In the genomic region with DNA sequence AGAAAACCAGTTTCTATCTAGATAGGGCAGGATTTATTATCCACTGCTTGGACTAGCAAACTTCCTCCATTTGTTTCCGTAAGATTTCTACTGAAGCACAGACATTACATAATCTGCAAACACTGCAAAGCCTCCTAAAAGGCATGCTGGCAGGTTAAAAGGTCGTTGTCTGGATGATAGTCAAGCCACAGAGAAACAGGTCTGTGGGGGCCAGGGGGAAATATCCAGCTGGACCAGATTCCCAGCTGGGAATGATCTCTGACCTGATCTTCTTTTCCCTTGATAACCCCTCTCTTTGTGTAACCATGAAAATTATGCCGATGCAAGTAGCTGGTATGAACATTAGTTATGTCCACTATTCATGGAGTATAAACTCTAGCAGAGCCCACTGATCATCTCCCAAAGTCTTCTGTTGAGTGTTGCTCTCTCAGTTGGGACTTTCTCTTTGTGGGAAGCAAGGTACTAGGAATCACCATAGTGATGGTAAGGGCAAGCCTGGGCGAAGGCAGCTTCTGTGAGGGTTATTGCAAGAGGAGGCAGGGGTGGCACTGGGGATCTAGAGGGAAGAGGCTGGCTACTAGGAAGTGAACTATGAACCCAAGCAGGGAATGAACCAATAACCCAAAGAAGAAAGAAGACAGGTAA, we compare ENCODE assay signal across 10 cellular contexts.
DNase-seq lines count a peak whose midpoint lies in the region; ATAC-seq, FAIRE-seq and TF ChIP-seq lines count a peak whose summit lies in the region.
"Had no signal": no experiment of that assay in that cellular context is flagged by ENCODE, and none has a peak within 500 bp of the region (broad histone marks: within the 10 kb centered on the region; RNA-seq: fewer than 3 reads in every experiment).

No MANE protein-coding gene starts in this region.

- H3K27ac Mint-ChIP-seq in mesothelial cell of epicardium, result peak overlapping the region; percentile 85

- peaks cover 4% of the 10 kb centered on the region for H3K9me3 Mint-ChIP-seq in mesothelial cell of epicardium

- H3K27me3 ChIP-seq in RWPE2 (ENCODE audit: insufficient read depth, poor library complexity, severe bottlenecking) (no peaks in the 10 kb centered on the region), ectodermal cell (ENCODE audit: control insufficient read depth, insufficient read depth, low read length, poor library complexity, severe bottlenecking) (no peaks in the 10 kb centered on the region), esophagus squamous epithelium (no peaks in the 10 kb centered on the region)

- H3K36me3 ChIP-seq in RWPE2 (ENCODE audit: low read depth) (0 out of 2 replicates have a peak, but pooled peaks cover 4% of the 10 kb centered on the region), ectodermal cell (ENCODE audit: control insufficient read depth, insufficient read depth, low read length) (no peaks in the 10 kb centered on the region), esophagus squamous epithelium (peaks cover 0 to 15% (median 0%) of the 10 kb centered on the region in 3 donors)

- H3K9me3 ChIP-seq in RWPE2 (ENCODE audit: severe bottlenecking) (no peaks in the 10 kb centered on the region), ectodermal cell (ENCODE audit: control insufficient read depth, low read length) (no peaks in the 10 kb centered on the region), esophagus squamous epithelium (no peaks in the 10 kb centered on the region)

- H3K4me1 Mint-ChIP-seq in mesothelial cell of epicardium, result peaks cover 15% of the 10 kb centered on the region

- H3K27ac ChIP-seq in RWPE2 (ENCODE audit: poor library complexity, severe bottlenecking), result no peak overlapping the region
- H3K27ac ChIP-seq in ectodermal cell (ENCODE audit: insufficient read depth, low read depth, low read length, poor library complexity, severe bottlenecking), result peak overlapping the region; percentile 67
- H3K27ac ChIP-seq in esophagus squamous epithelium, result no peak overlapping the region

- FAIRE-seq in GM12892 (lab: Jason Lieb, UNC), result peak; percentile 70

- DNase-seq in GM12892 (ENCODE audit: insufficient read length) (no peak), RWPE2 (ENCODE audit: low spot score) (no peak), mesothelial cell of epicardium (ENCODE audit: low spot score in 2 of 2, unreplicated experiment in 2 of 2) (no peak), NCI-H1105 treated with DMSO at 0.1 percent for 48 hours (lab: John Stamatoyannopoulos, UW) (no peak), head of caudate nucleus (no peak), esophagus squamous epithelium (lab: John Stamatoyannopoulos, UW) (no peak)
- DNase-seq: activated CD4-positive, CD25-positive, alpha-beta regulatory T cell; activated naive CD4-positive, alpha-beta T cell had no signal

- ATAC-seq in RWPE2 (ENCODE audit: low read depth) (peak; percentile 49; the same call in 2 of the 3 replicates), HG03135 (IDR thresholded peaks at IDR 0.05; ENCODE audit: unreplicated experiment) (no peak)

- H3K27me3 Mint-ChIP-seq in mesothelial cell of epicardium (ENCODE audit: low read depth), result no peaks in the 10 kb centered on the region

- H3K36me3 Mint-ChIP-seq in mesothelial cell of epicardium, result peaks cover 25% of the 10 kb centered on the region

- TF ChIP-seq CTCF in RWPE2 (IDR thresholded peaks at IDR 0.05; ENCODE audit: poor library complexity, severe bottlenecking) (no peak), mesothelial cell of epicardium (IDR thresholded peaks at IDR 0.05; ENCODE audit: unreplicated experiment) (no peak), esophagus squamous epithelium (IDR thresholded peaks at IDR 0.05) (no peak)

- TF ChIP-seq POLR2A in GM12892 (IDR thresholded peaks at IDR 0.05; ENCODE audit: low read depth, low read length), result no peak
- no peak for TF ChIP-seq POLR2A in esophagus squamous epithelium (IDR thresholded peaks at IDR 0.05)

- H3K4me3 ChIP-seq in RWPE2 (ENCODE audit: severe bottlenecking) (no peak overlapping the region), ectodermal cell (ENCODE audit: insufficient read depth, low read depth, low read length) (no peak overlapping the region), esophagus squamous epithelium (no peak overlapping the region)

- H3K4me1 ChIP-seq in RWPE2 (ENCODE audit: insufficient read depth, poor library complexity, severe bottlenecking) (no peaks in the 10 kb centered on the region), ectodermal cell (ENCODE audit: control insufficient read depth, insufficient read depth, low read length) (peaks cover 9% of the 10 kb centered on the region), esophagus squamous epithelium (peaks cover 0 to 10% (median 8%) of the 10 kb centered on the region in 3 donors)

- intact Hi-C loops in head of caudate nucleus (cut with DNase I), result no loop called here
- intact Hi-C loops in esophagus squamous epithelium (cut with DNase I), result no loop called here

- H3K4me3 Mint-ChIP-seq in mesothelial cell of epicardium, result no peak overlapping the region

- 85 to 89% methylated on average over 4 of the region's 4 CpGs for WGBS in ectodermal cell, 2 experiments
- 44 to 52% methylated on average over 4 of the region's 4 CpGs for WGBS in esophagus squamous epithelium, 2 donors
